ENCODE assay signal across 1 cellular context in genomic region chr2:173239644-173240043, GRCh38.
TF ChIP-seq lines count a peak whose summit lies in the region.

No MANE protein-coding gene starts in this region.

TF ChIP-seq in WTC11, 78 proteins besides CTCF, POLR2A, EP300 and RAD21 (continued from another document):
- TF ChIP-seq ZNF281 (CRISPR knock-in tag; IDR thresholded peaks at IDR 0.05) (no peak), SP1 (CRISPR knock-in tag; conservative IDR thresholded peaks at IDR 0.05) (no peak), PRRX2 (CRISPR knock-in tag; IDR thresholded peaks at IDR 0.05) (no peak)
